Comparison of ENCODE assay signal across 1 cellular context in the genomic region with DNA sequence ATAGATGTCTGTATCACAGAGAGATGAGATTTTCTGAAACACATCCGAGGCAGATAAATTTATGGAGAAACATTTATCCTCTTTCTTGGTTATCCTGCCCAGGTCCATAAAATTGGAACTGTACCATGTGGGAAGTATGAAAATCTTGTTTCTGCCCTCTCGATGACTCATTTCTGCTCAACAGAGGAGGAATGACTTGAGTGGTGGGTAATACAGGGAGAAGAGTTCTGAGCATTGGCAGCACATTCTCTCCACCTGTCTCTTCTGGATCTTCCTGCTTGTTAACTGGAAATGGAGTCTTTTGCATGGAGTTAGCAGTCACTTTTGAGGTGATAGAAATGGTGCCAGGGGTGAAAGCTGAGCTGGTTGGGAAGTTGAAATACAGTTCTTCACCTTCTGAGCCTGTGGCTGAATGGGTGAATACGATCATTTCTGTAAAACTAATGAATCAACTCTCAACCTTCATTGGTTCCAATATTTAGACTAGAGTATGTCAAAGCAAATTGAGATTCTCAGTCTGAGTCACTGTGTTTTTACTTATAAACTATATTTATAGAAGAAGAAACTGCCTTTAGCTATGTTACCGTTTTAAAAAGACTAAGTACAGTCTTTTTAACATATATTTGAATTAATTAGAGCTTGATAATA.
TF ChIP-seq lines count a peak whose summit lies in the region.

No MANE protein-coding gene starts in this region.

TF ChIP-seq in WTC11, 78 proteins besides CTCF, POLR2A, EP300 and RAD21 (continued from another document):
- TF ChIP-seq, protein P1, sequence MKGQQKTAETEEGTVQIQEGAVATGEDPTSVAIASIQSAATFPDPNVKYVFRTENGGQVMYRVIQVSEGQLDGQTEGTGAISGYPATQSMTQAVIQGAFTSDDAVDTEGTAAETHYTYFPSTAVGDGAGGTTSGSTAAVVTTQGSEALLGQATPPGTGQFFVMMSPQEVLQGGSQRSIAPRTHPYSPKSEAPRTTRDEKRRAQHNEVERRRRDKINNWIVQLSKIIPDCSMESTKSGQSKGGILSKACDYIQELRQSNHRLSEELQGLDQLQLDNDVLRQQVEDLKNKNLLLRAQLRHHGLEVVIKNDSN (CRISPR knock-in tag; IDR thresholded peaks at IDR 0.05) = no peak
- TF ChIP-seq, protein P2, sequence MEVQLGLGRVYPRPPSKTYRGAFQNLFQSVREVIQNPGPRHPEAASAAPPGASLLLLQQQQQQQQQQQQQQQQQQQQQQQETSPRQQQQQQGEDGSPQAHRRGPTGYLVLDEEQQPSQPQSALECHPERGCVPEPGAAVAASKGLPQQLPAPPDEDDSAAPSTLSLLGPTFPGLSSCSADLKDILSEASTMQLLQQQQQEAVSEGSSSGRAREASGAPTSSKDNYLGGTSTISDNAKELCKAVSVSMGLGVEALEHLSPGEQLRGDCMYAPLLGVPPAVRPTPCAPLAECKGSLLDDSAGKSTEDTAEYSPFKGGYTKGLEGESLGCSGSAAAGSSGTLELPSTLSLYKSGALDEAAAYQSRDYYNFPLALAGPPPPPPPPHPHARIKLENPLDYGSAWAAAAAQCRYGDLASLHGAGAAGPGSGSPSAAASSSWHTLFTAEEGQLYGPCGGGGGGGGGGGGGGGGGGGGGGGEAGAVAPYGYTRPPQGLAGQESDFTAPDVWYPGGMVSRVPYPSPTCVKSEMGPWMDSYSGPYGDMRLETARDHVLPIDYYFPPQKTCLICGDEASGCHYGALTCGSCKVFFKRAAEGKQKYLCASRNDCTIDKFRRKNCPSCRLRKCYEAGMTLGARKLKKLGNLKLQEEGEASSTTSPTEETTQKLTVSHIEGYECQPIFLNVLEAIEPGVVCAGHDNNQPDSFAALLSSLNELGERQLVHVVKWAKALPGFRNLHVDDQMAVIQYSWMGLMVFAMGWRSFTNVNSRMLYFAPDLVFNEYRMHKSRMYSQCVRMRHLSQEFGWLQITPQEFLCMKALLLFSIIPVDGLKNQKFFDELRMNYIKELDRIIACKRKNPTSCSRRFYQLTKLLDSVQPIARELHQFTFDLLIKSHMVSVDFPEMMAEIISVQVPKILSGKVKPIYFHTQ (CRISPR knock-in tag; IDR thresholded peaks at IDR 0.05) = no peak
